Comparison of ENCODE assay signal across 28 cellular contexts in genomic region chr13:54356209-54356608, GRCh38.
"Had no signal": no experiment of that assay in that cellular context is flagged by ENCODE, and none has a peak within 500 bp of the region (broad histone marks: within the 10 kb centered on the region; RNA-seq: fewer than 3 reads in every experiment).

No MANE protein-coding gene starts in this region.

- DNase-seq: activated CD4-positive, alpha-beta memory T cell treated with anti-CD3 and anti-CD28 coated beads for 36 hours; activated CD4-positive, alpha-beta T cell treated with anti-CD3 and anti-CD28 coated beads, Interleukin-2, amount 10 ng/mL, durations not matched to agents 24 days and 14 days; activated CD4-positive, CD25-positive, alpha-beta regulatory T cell treated with anti-CD3 and anti-CD28 coated beads, Interleukin-2, amount 50 U/mL, for 72 hours; activated CD8-positive, alpha-beta memory T cell treated with anti-CD3 and anti-CD28 coated beads, Interleukin-2, amount 50 U/mL, for 4 hours; activated gamma-delta T cell; activated naive CD4-positive, alpha-beta T cell treated with anti-CD3 and anti-CD28 coated beads, Interleukin-2, amount 10 ng/mL, durations not matched to agents 7 days and 5 days; activated naive CD8-positive, alpha-beta T cell treated with anti-CD3 and anti-CD28 coated beads, Interleukin-2, amount 10 ng/mL, durations not matched to agents 7 days and 5 days; activated T-cell treated with anti-CD3 and anti-CD28 coated beads, Interleukin-2, amount 50 U/mL, for 24 hours; brain microvascular endothelial cell; caudate nucleus; cortex of kidney; foreskin keratinocyte; heart left ventricle; hypothalamus; kidney; left colon; mammary epithelial cell; midbrain; naive thymus-derived CD4-positive, alpha-beta T cell; right lobe of liver; stimulated activated CD4-positive, alpha-beta T cell treated with anti-CD3 and anti-CD28 coated beads, Interleukin-12 subunit alpha, Interleukin-12 subunit beta, amount 100 ng/mL, for 4 hours; stimulated activated CD4-positive, alpha-beta T cell treated with anti-CD3 and anti-CD28 coated beads, Interleukin-4, amount 100 ng/mL, for 24 hours; uterus; WERI-Rb-1 had no signal

- H3K9me3 ChIP-seq: ascending aorta, heart left ventricle, right lobe of liver, thoracic aorta, uterus had no signal

- H3K27ac ChIP-seq: ascending aorta, brain microvascular endothelial cell, foreskin keratinocyte, heart left ventricle, right lobe of liver, thoracic aorta, uterus, WERI-Rb-1 had no signal

- ATAC-seq: esophagus mucosa; foreskin keratinocyte; heart left ventricle; left colon; naive thymus-derived CD4-positive, alpha-beta T cell; right lobe of liver; stimulated activated effector memory CD8-positive, alpha-beta T cell treated with anti-CD3 and anti-CD28 coated beads, Interleukin-12 subunit alpha, Interleukin-12 subunit beta, amount 100 ng/mL, for 72 hours had no signal

- H3K4me3 ChIP-seq: ascending aorta, heart left ventricle, right lobe of liver, thoracic aorta, uterus had no signal

- H3K27me3 ChIP-seq: ascending aorta, brain microvascular endothelial cell, foreskin keratinocyte, heart left ventricle, right lobe of liver, uterus had no signal

- H3K4me1 ChIP-seq: ascending aorta, foreskin keratinocyte, heart left ventricle, right lobe of liver, uterus had no signal

- H3K36me3 ChIP-seq: ascending aorta, brain microvascular endothelial cell, heart left ventricle, right lobe of liver, thoracic aorta, uterus, WERI-Rb-1 had no signal
